Comparison of ENCODE assay signal across 8 cellular contexts in the genomic region with DNA sequence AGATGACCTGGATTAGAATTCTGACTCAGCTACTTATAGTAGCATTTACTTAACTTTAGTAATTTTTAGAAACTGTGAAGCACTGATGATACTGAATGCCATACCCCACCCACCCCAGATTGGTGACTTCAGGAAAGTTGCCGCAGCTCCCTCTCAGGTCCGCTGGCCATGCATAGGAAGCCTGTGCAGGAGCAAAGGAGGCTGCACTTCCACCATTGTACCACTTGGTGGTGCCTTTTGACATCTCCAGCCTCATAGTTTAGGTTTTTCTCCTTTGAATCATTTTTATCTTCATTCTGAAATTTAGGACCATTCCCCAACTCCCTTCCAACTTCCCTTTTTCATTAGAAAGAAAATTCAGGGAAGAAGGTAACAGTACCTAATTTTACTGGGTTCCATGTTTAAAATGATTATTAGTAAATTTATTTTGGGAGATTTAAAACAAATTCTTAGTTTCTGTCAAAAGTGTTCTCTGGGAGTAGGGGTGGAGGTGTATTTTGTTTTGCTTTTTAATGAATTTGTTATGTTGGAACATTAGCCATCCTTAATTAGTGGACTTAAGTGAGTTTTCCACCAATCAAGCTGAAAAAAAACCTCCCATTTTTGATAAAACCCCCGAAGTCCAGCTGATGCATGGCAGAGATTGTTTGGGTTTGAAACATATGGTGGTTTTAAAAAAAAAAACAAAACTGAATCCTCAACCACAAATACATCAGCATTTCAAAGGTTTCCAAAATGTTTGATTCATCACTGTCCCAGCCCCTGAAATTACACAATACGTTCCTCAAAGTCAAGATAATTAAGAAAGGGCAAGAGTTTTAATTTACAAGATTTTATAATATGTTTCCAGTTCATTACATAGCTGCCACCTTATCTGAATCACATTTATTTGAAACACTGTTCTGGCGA.
DNase-seq lines count a peak whose midpoint lies in the region; ATAC-seq, FAIRE-seq and TF ChIP-seq lines count a peak whose summit lies in the region.

No MANE protein-coding gene starts in this region.

- TF ChIP-seq EP300 in ovary (IDR thresholded peaks at IDR 0.05): no peak

- H3K4me1 ChIP-seq in ovary (ENCODE audit: insufficient read depth): peaks cover 2% of the 10 kb centered on the region

- TF ChIP-seq CTCF in ovary (IDR thresholded peaks at IDR 0.05): peak in 2 of 3 donors; percentile 10 to 17

- DNase-seq in CMK (ENCODE audit: low read depth) (peak; percentile 31), GM19239 (ENCODE audit: insufficient read length, low spot score) (peak; percentile 40), NCI-H774 (lab: John Stamatoyannopoulos, UW) (peak; percentile 1), activated T-cell treated with anti-CD3 and anti-CD28 coated beads for 48 hours (ENCODE audit: low read depth) (peak; percentile 39), fibroblast of the conjunctiva (ENCODE audit: low read depth) (peak; percentile 56), ovary (peak in 2 of 5 donors; percentile 19 to 38), posterior vena cava (ENCODE audit: low spot score) (no peak)

- no peak overlapping the region for H3K27ac ChIP-seq in ovary

- H3K4me3 ChIP-seq in ovary: no peak overlapping the region

- 37 to 50% (median 40%) methylated on average over 5 of the region's 5 CpGs for WGBS in ovary, 3 donors

- H3K36me3 ChIP-seq in ovary: no peaks in the 10 kb centered on the region

- no peaks in the 10 kb centered on the region for H3K27me3 ChIP-seq in ovary

- H3K9me3 ChIP-seq in ovary: no peaks in the 10 kb centered on the region

- ATAC-seq in HG03378 (IDR thresholded peaks at IDR 0.05; ENCODE audit: unreplicated experiment): peak; percentile 72

- TF ChIP-seq POLR2A in ovary (IDR thresholded peaks at IDR 0.05): no peak

- intact Hi-C loops in ovary (cut with DNase I): no loop called here
- intact Hi-C loops in posterior vena cava (cut with DNase I): no loop called here

- FAIRE-seq in GM19239 (lab: Jason Lieb, UNC): peak; percentile 86
